Comparison of ENCODE assay signal across 21 cellular contexts in genomic region chr12:55703288-55703687, GRCh38. TPM values are rescaled to one million over a fixed set of nuclear protein-coding genes. Genes with fewer than 3 reads are reported as not detected.
DNase-seq lines count a peak whose midpoint lies in the region; ATAC-seq and TF ChIP-seq lines count a peak whose summit lies in the region.
"Had no signal": no experiment of that assay in that cellular context is flagged by ENCODE, and none has a peak within 500 bp of the region (broad histone marks: within the 10 kb centered on the region; RNA-seq: fewer than 3 reads in every experiment).

No MANE protein-coding gene starts in this region.

- no peaks in the 10 kb centered on the region for H3K9me3 Mint-ChIP-seq in brain
- H3K9me3 Mint-ChIP-seq in Calu3 (ENCODE audit: low read depth, unreplicated experiment) = no peaks in the 10 kb centered on the region
- no peaks in the 10 kb centered on the region for H3K9me3 Mint-ChIP-seq in Caco-2 (ENCODE audit: unreplicated experiment)
- H3K9me3 Mint-ChIP-seq: activated CD8-positive, alpha-beta T cell treated with anti-CD3 and anti-CD28 coated beads for 36 hours; activated T-cell treated with anti-CD3 and anti-CD28 coated beads, Interleukin-2, amount 50 U/mL, for 72 hours; endodermal cell; naive thymus-derived CD4-positive, alpha-beta T cell; stimulated activated naive CD8-positive, alpha-beta T cell treated with anti-CD3 and anti-CD28 coated beads, Interleukin-15, amount 100 ng/mL, for 72 hours; T-helper 1 cell treated with Interleukin-12 subunit alpha and Interleukin-12 subunit beta and Interleukin-4 antibody, amounts not matched to agents 30 μg/mL and 1 μg/mL, for 36 hours; WTC11 had no signal

- BruUV-seq in Calu3 (replicated peaks; lab: Mats Ljungman, UMichigan) (no TSS peak), Caco-2 (replicated peaks; lab: Mats Ljungman, UMichigan) (no TSS peak)

- peaks cover 64% of the 10 kb centered on the region for H3K4me1 Mint-ChIP-seq in brain
- H3K4me1 Mint-ChIP-seq in Calu3 (ENCODE audit: low read depth, unreplicated experiment) = peaks cover 16% of the 10 kb centered on the region
- peaks cover 21% of the 10 kb centered on the region for H3K4me1 Mint-ChIP-seq in Caco-2 (ENCODE audit: low read depth, unreplicated experiment)

- peak; percentile 3 to 64 (median 38) for ATAC-seq in heart right ventricle
- no peak for ATAC-seq in activated CD4-positive, CD25-positive, alpha-beta regulatory T cell treated with anti-CD3 and anti-CD28 coated beads, Interleukin-2, amount 50 U/mL, for 24 hours
- ATAC-seq: activated CD8-positive, alpha-beta T cell treated with anti-CD3 and anti-CD28 coated beads for 36 hours; activated T-cell treated with anti-CD3 and anti-CD28 coated beads, Interleukin-2, amount 50 U/mL, for 72 hours; foreskin keratinocyte; naive thymus-derived CD4-positive, alpha-beta T cell; stimulated activated naive CD8-positive, alpha-beta T cell treated with anti-CD3 and anti-CD28 coated beads, Interleukin-15, amount 100 ng/mL, for 72 hours; WTC11 had no signal

- CTCF ChIA-PET in Calu3 (lab: Charles Lee) (no interaction called here), Caco-2 (lab: Charles Lee) (no interaction called here)

- TF ChIP-seq CTCF in brain (conservative IDR thresholded peaks at IDR 0.05) (no peak), heart right ventricle (IDR thresholded peaks at IDR 0.05) (no peak), prostate gland (IDR thresholded peaks at IDR 0.05) (no peak), tibial nerve (IDR thresholded peaks at IDR 0.05) (no peak), Calu3 (IDR thresholded peaks at IDR 0.05; ENCODE audit: unreplicated experiment) (no peak), Caco-2 (IDR thresholded peaks at IDR 0.05; ENCODE audit: insufficient read depth in 1 of 2, low read depth in 1 of 2, low read length in 1 of 2, severe bottlenecking in 1 of 2, unreplicated experiment in 1 of 2) (no peak)

- 46 to 56% methylated on average over 2 of the region's 2 CpGs for WGBS in heart right ventricle, 2 donors
- 38% methylated on average over 2 of the region's 2 CpGs for WGBS in prostate gland
- WGBS in tibial nerve, 2 donors = 26 to 34% methylated on average over 2 of the region's 2 CpGs

- POLR2A ChIA-PET in Caco-2 (lab: Charles Lee) = no interaction called here

- DNase-seq in heart right ventricle (peak; percentile 54 to 78), prostate gland (ENCODE audit: low spot score) (no peak), tibial nerve (ENCODE audit: low spot score in 2 of 2) (no peak), Calu3 (no peak), MV-4-11 (lab: John Stamatoyannopoulos, UW) (no peak), Caco-2 (no peak)
- DNase-seq: activated CD8-positive, alpha-beta T cell treated with anti-CD3 and anti-CD28 coated beads for 36 hours; activated T-cell treated with anti-CD3 and anti-CD28 coated beads, Interleukin-2, amount 50 U/mL, for 72 hours; central memory CD4-positive, alpha-beta T cell; endodermal cell; foreskin keratinocyte; MG63; naive thymus-derived CD4-positive, alpha-beta T cell; NCI-H187 treated with DMSO at 0.1 percent for 48 hours; NCI-H345; SHP77 treated with DMSO at 0.1 percent for 48 hours; stimulated activated naive CD8-positive, alpha-beta T cell treated with anti-CD3 and anti-CD28 coated beads, Interleukin-15, amount 100 ng/mL, for 72 hours had no signal

- peak overlapping the region in 4 of 5 experiments; percentile 90 to 92 (median 92) for H3K4me3 Mint-ChIP-seq in brain
- no peak overlapping the region for H3K4me3 Mint-ChIP-seq in Calu3 (ENCODE audit: low read depth, unreplicated experiment)
- H3K4me3 Mint-ChIP-seq in Caco-2 (ENCODE audit: unreplicated experiment) = no peak overlapping the region
- H3K4me3 Mint-ChIP-seq: activated CD8-positive, alpha-beta T cell treated with anti-CD3 and anti-CD28 coated beads for 36 hours; activated T-cell treated with anti-CD3 and anti-CD28 coated beads, Interleukin-2, amount 50 U/mL, for 72 hours; endodermal cell; naive thymus-derived CD4-positive, alpha-beta T cell; stimulated activated naive CD8-positive, alpha-beta T cell treated with anti-CD3 and anti-CD28 coated beads, Interleukin-15, amount 100 ng/mL, for 72 hours; T-helper 1 cell treated with Interleukin-12 subunit alpha and Interleukin-12 subunit beta and Interleukin-4 antibody, amounts not matched to agents 30 μg/mL and 1 μg/mL, for 36 hours; WTC11 had no signal

- H3K27ac ChIP-seq in heart right ventricle (peak overlapping the region; percentile 62 to 98 (median 89)), prostate gland (peak overlapping the region; percentile 30 to 34), tibial nerve (peak overlapping the region; percentile 27 to 89 (median 64))
- H3K27ac ChIP-seq: foreskin keratinocyte had no signal

- TF ChIP-seq POLR2A in prostate gland (IDR thresholded peaks at IDR 0.05) (no peak), tibial nerve (IDR thresholded peaks at IDR 0.05) (no peak)

- peaks cover 0 to 20% (median 0%) of the 10 kb centered on the region in 7 donors for H3K27me3 ChIP-seq in heart right ventricle
- H3K27me3 ChIP-seq in prostate gland (replicated peaks; ENCODE audit: insufficient read depth) = no peaks in the 10 kb centered on the region
- no peaks in the 10 kb centered on the region for H3K27me3 ChIP-seq in tibial nerve
- no peaks in the 10 kb centered on the region for H3K27me3 ChIP-seq in Caco-2 (replicated peaks; ENCODE audit: control insufficient read depth, insufficient read depth, low read length)
- H3K27me3 ChIP-seq: MG63 had no signal

- H3K36me3 ChIP-seq in heart right ventricle (peaks cover 0 to 36% (median 0%) of the 10 kb centered on the region in 9 donors), prostate gland (no peaks in the 10 kb centered on the region), tibial nerve (peaks cover 0 to 28% (median 0%) of the 10 kb centered on the region in 3 donors), Caco-2 (ENCODE audit: control insufficient read depth, insufficient read depth, low read length) (no peaks in the 10 kb centered on the region)
- H3K36me3 ChIP-seq: MG63 had no signal

- H3K36me3 Mint-ChIP-seq in brain = peaks cover 13% of the 10 kb centered on the region
- peaks cover 5% of the 10 kb centered on the region for H3K36me3 Mint-ChIP-seq in Calu3 (ENCODE audit: insufficient read depth, unreplicated experiment)
- H3K36me3 Mint-ChIP-seq in Caco-2 (ENCODE audit: insufficient read depth, unreplicated experiment) = no peaks in the 10 kb centered on the region
- H3K36me3 Mint-ChIP-seq: naive thymus-derived CD4-positive, alpha-beta T cell; WTC11 had no signal

- H3K4me1 ChIP-seq in heart right ventricle (peaks cover 2 to 79% (median 45%) of the 10 kb centered on the region in 9 donors), prostate gland (replicated peaks) (no peaks in the 10 kb centered on the region), tibial nerve (peaks cover 0 to 79% (median 14%) of the 10 kb centered on the region in 4 donors), Caco-2 (peaks cover 37% of the 10 kb centered on the region)
- H3K4me1 ChIP-seq: foreskin keratinocyte had no signal

- intact Hi-C loops in heart right ventricle (cut with DNase I) = loop anchor here in 1 of 10 donors (2.0 kb wide), 1 partner anchor 22 kb away; a partner anchor contains a TSS
- intact Hi-C loops in prostate gland (cut with DNase I) = no loop called here
- intact Hi-C loops in Calu3 (cut with micrococcal nuclease; ENCODE audit: unreplicated experiment) = no loop called here
- intact Hi-C loops in Caco-2 (cut with micrococcal nuclease; ENCODE audit: unreplicated experiment) = no loop called here

- H3K9me3 ChIP-seq in heart right ventricle = no peaks in the 10 kb centered on the region
- no peaks in the 10 kb centered on the region for H3K9me3 ChIP-seq in prostate gland
- H3K9me3 ChIP-seq in tibial nerve = no peaks in the 10 kb centered on the region
- H3K9me3 ChIP-seq in Caco-2 = no peaks in the 10 kb centered on the region
- H3K9me3 ChIP-seq: MG63 had no signal

- TF ChIP-seq EP300 in tibial nerve (IDR thresholded peaks at IDR 0.05) = no peak

- peaks cover 5% of the 10 kb centered on the region for H3K27me3 Mint-ChIP-seq in brain
- H3K27me3 Mint-ChIP-seq in Calu3 (ENCODE audit: unreplicated experiment) = peaks cover 58% of the 10 kb centered on the region
- H3K27me3 Mint-ChIP-seq in Caco-2 (ENCODE audit: insufficient read depth, unreplicated experiment) = peaks cover 4% of the 10 kb centered on the region

- H3K27ac Mint-ChIP-seq in brain (peak overlapping the region in 3 of 5 experiments; percentile 91 to 94 (median 94)), Calu3 (ENCODE audit: unreplicated experiment) (no peak overlapping the region), Caco-2 (ENCODE audit: unreplicated experiment) (no peak overlapping the region)
- H3K27ac Mint-ChIP-seq: activated CD8-positive, alpha-beta T cell treated with anti-CD3 and anti-CD28 coated beads for 36 hours; activated T-cell treated with anti-CD3 and anti-CD28 coated beads, Interleukin-2, amount 50 U/mL, for 72 hours; endodermal cell; naive thymus-derived CD4-positive, alpha-beta T cell; stimulated activated naive CD8-positive, alpha-beta T cell treated with anti-CD3 and anti-CD28 coated beads, Interleukin-15, amount 100 ng/mL, for 72 hours; T-helper 1 cell treated with Interleukin-12 subunit alpha and Interleukin-12 subunit beta and Interleukin-4 antibody, amounts not matched to agents 30 μg/mL and 1 μg/mL, for 36 hours; WTC11 had no signal

- peak overlapping the region in 8 of 10 donors; percentile 41 to 87 (median 74) for H3K4me3 ChIP-seq in heart right ventricle
- H3K4me3 ChIP-seq in prostate gland = no peak overlapping the region
- H3K4me3 ChIP-seq in tibial nerve = peak overlapping the region in 1 of 4 donors; percentile 64
- H3K4me3 ChIP-seq in Caco-2 (ENCODE audit: low read depth, low read length) = no peak overlapping the region
- H3K4me3 ChIP-seq: MG63 had no signal

RNA-seq across cellular contexts. Expression of gene ITGA7, which starts 4.4 kb away (rescaled TPM):
- polyA plus RNA-seq in brain (ENCODE audit: insufficient read depth, low read depth, low replicate concordance) = 17.4 TPM
- 100 to 1,000 TPM; 422 to 750 (median 538) TPM for total RNA-seq in heart right ventricle
- 100 to 1,000 TPM; 247 to 481 TPM for polyA plus RNA-seq in heart right ventricle
- 10 to 100 TPM; 17.4 to 37.0 TPM for total RNA-seq in prostate gland
- 100 to 1,000 TPM; 118 to 192 (median 146) TPM for total RNA-seq in tibial nerve
- total RNA-seq in Calu3 (2022) = 5.9 and 6.3 TPM in 2 replicates
- total RNA-seq in Caco-2 (2022) = 46.1 and 47.0 TPM in 2 replicates
- polyA plus RNA-seq: naive thymus-derived CD4-positive, alpha-beta T cell had no signal

RNA-seq across cellular contexts. Expression of gene BLOC1S1, which starts 12.6 kb away (rescaled TPM):
- 257 TPM for polyA plus RNA-seq in brain (ENCODE audit: insufficient read depth, low read depth, low replicate concordance)
- total RNA-seq in heart right ventricle = 100 to 1,000 TPM in 5 of 10 donors, 10 to 100 TPM in 5; 68.3 to 136 (median 101) TPM
- 100 to 1,000 TPM; 305 to 515 TPM for polyA plus RNA-seq in heart right ventricle
- total RNA-seq in prostate gland = 100 to 1,000 TPM; 151 to 240 TPM
- total RNA-seq in tibial nerve = 100 to 1,000 TPM; 212 to 322 (median 264) TPM
- 71.0 and 89.4 TPM in 2 replicates for total RNA-seq in Calu3 (2022)
- total RNA-seq in Caco-2 (2022) = 59.4 and 73.7 TPM in 2 replicates

RNA-seq across cellular contexts. Expression of gene RDH5, which starts 16.9 kb away (rescaled TPM):
- polyA plus RNA-seq in brain (ENCODE audit: insufficient read depth, low read depth, low replicate concordance) = 2.0 TPM
- 10 to 100 TPM in 6 of 10 donors, 1 to 10 TPM in 4; 4.9 to 25.9 (median 13.6) TPM for total RNA-seq in heart right ventricle
- polyA plus RNA-seq in heart right ventricle = 10 to 100 TPM; 40.1 to 54.5 TPM
- total RNA-seq in prostate gland = 10 to 100 TPM in 1 of 2 donors, 1 to 10 TPM in 1; 5.7 to 12.6 TPM
- total RNA-seq in tibial nerve = 10 to 100 TPM; 28.0 to 54.6 (median 38.4) TPM
- 11.0 and 11.2 TPM in 2 replicates for total RNA-seq in Calu3 (2022)
- total RNA-seq in Caco-2 (2022) = 6.0 and 9.7 TPM in 2 replicates

RNA-seq across cellular contexts. Expression of gene CD63, which starts 25.5 kb away (rescaled TPM):
- 568 TPM for polyA plus RNA-seq in brain (ENCODE audit: insufficient read depth, low read depth, low replicate concordance)
- total RNA-seq in heart right ventricle = 1,000 to 10,000 TPM in 2 of 10 donors, 100 to 1,000 TPM in 8; 565 to 1,547 (median 768) TPM
- 1,000 to 10,000 TPM; 1,333 to 2,861 TPM for polyA plus RNA-seq in heart right ventricle
- 100 to 1,000 TPM; 485 to 585 TPM for total RNA-seq in prostate gland
- total RNA-seq in tibial nerve = 100 to 1,000 TPM; 478 to 624 (median 544) TPM
- 880 and 991 TPM in 2 replicates for total RNA-seq in Calu3 (2022)
- 947 and 983 TPM in 2 replicates for total RNA-seq in Caco-2 (2022)

RNA-seq across cellular contexts. Expression of gene GDF11, which starts 39.6 kb away (rescaled TPM):
- polyA plus RNA-seq in brain (ENCODE audit: insufficient read depth, low read depth, low replicate concordance) (26.9 TPM), heart right ventricle (1 to 10 TPM; 3.2 to 8.3 TPM)
- total RNA-seq in heart right ventricle (10 to 100 TPM in 8 of 10 donors, 1 to 10 TPM in 2; 6.2 to 17.6 (median 12.4) TPM), prostate gland (10 to 100 TPM in 1 of 2 donors, 1 to 10 TPM in 1; 4.1 to 10.3 TPM), tibial nerve (1 to 10 TPM; 1.8 to 5.7 (median 4.0) TPM), Calu3 (2022) (5.3 and 6.7 TPM in 2 replicates), Caco-2 (2022) (11.0 and 13.3 TPM in 2 replicates)

Comparison
In these comparisons a context has a peak if more than half of its experiments do, and no peak if none do; other contexts are left out.
1. H3K27ac Mint-ChIP-seq: peak in brain (3 of 5); none in Calu3 (single experiment) and Caco-2 (single experiment).
2. H3K4me3 Mint-ChIP-seq: peak in brain (4 of 5); none in Calu3 (single experiment) and Caco-2 (single experiment).
3. ATAC-seq: peak in heart right ventricle (8 of 8); none in activated CD4-positive, CD25-positive, alpha-beta regulatory T cell treated with anti-CD3 and anti-CD28 coated beads, Interleukin-2, amount 50 U/mL, for 24 hours (0 of 2).
4. DNase-seq: peak in heart right ventricle (2 of 2); none in prostate gland (single experiment), tibial nerve (0 of 2), Calu3 (single experiment), MV-4-11 (single experiment) and Caco-2 (0 of 2).
5. H3K27ac ChIP-seq: peak in every context shown above with its lines; median percentile 89 in heart right ventricle; 64 in tibial nerve; 32 in prostate gland.
6. H3K4me3 ChIP-seq: peak in heart right ventricle (8 of 10); none in prostate gland (0 of 2) and Caco-2 (single experiment).